In the genomic region with DNA sequence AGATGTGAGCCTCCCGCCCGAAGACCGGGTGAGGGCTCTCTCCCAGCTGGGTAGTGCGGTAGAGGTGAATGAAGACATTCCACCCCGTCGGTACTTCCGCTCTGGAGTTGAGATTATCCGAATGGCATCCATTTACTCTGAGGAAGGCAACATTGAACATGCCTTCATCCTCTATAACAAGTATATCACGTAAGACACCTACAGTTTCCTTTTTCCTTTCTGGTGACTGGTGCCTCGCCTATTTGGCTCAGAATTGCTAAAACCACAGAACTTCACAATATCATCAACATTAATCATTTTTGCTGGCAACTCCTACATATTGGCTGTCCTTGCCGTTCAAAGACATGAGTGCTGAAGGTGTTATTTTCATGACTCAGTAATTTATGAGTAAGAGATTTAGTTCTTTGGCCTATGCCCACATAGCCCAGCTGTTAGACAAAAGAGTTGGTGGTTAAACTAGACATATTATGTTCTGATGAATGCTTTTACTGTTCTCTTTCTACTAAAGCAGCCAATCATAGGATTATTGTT, we compare ENCODE assay signal across 2 cellular contexts.
TF ChIP-seq lines count a peak whose summit lies in the region.

No MANE protein-coding gene starts in this region.

TF ChIP-seq in A549, 52 proteins besides CTCF, POLR2A, EP300 and RAD21:
- TF ChIP-seq HOXB5 (CRISPR knock-in tag; IDR thresholded peaks at IDR 0.05) (no peak), FOSL2 (IDR thresholded peaks at IDR 0.05) (no peak), FOSL2 (CRISPR knock-in tag; IDR thresholded peaks at IDR 0.05) (peak; percentile 44), MAFK (IDR thresholded peaks at IDR 0.05; ENCODE audit: partially characterized antibody) (peak; percentile 75)

TF ChIP-seq in IMR-90, 13 proteins besides CTCF, POLR2A, EP300 and RAD21:
- TF ChIP-seq MAFK (IDR thresholded peaks at IDR 0.05; ENCODE audit: low read depth, low read length) (peak; percentile 69), FOS (IDR thresholded peaks at IDR 0.05; ENCODE audit: low read depth, low read length) (peak; percentile 53; the same call in 1 of the 2 replicates), BHLHE40 (IDR thresholded peaks at IDR 0.05; ENCODE audit: low read depth, low read length) (peak; percentile 57; the same call in 1 of the 2 replicates), RCOR1 (IDR thresholded peaks at IDR 0.05; ENCODE audit: insufficient replicate concordance, low read length) (peak; percentile 51), CEBPB (IDR thresholded peaks at IDR 0.05; ENCODE audit: low read depth, low read length) (peak; percentile 32; the same call in 1 of the 2 replicates), NFE2L2 (IDR thresholded peaks at IDR 0.05; ENCODE audit: low read depth, low read length) (no peak)
